Comparison of ENCODE assay signal across 8 cellular contexts in genomic region chr20:309306-309840, GRCh38. TPM values are rescaled to one million over a fixed set of nuclear protein-coding genes. Genes with fewer than 3 reads are reported as not detected.
A peak's percentile ranks its signal among the peaks of the same experiment; 100 is the strongest.
DNase-seq lines count a peak whose midpoint lies in the region; ATAC-seq and TF ChIP-seq lines count a peak whose summit lies in the region.

No MANE protein-coding gene starts in this region.

- H3K4me3 Mint-ChIP-seq in T-helper 2 cell treated with Interferon-gamma antibody and Interleukin-4, amounts not matched to agents 5 μg/mL and 100 μg/mL, for 36 hours, result peak overlapping the region; percentile 6
- peak overlapping the region; percentile 19 for H3K4me3 Mint-ChIP-seq in activated naive CD8-positive, alpha-beta T cell treated with anti-CD3 and anti-CD28 coated beads for 36 hours

- H3K27me3 ChIP-seq in kidney epithelial cell (ENCODE audit: control insufficient read depth, insufficient read depth, low read length), result no peaks in the 10 kb centered on the region
- H3K27me3 ChIP-seq in thoracic aorta (replicated peaks; ENCODE audit: insufficient read depth), result no peaks in the 10 kb centered on the region

- peak overlapping the region; percentile 85 to 88 for H3K27ac ChIP-seq in thoracic aorta

- H3K4me1 ChIP-seq in thoracic aorta (ENCODE audit: control insufficient read depth in 1 of 2, low read depth in 2 of 2), result peaks cover 6 to 17% of the 10 kb centered on the region in 2 donors

- H3K27me3 Mint-ChIP-seq in T-helper 2 cell treated with Interferon-gamma antibody and Interleukin-4, amounts not matched to agents 5 μg/mL and 100 μg/mL, for 36 hours (ENCODE audit: low read depth), result no peaks in the 10 kb centered on the region
- no peaks in the 10 kb centered on the region for H3K27me3 Mint-ChIP-seq in activated naive CD8-positive, alpha-beta T cell treated with anti-CD3 and anti-CD28 coated beads for 36 hours

- no peaks in the 10 kb centered on the region for H3K36me3 ChIP-seq in kidney epithelial cell (ENCODE audit: control insufficient read depth, insufficient read depth, low read length)
- no peaks in the 10 kb centered on the region for H3K36me3 ChIP-seq in thoracic aorta

- peaks cover 13% of the 10 kb centered on the region for H3K4me1 Mint-ChIP-seq in T-helper 2 cell treated with Interferon-gamma antibody and Interleukin-4, amounts not matched to agents 5 μg/mL and 100 μg/mL, for 36 hours (ENCODE audit: low read depth)
- peaks cover 10% of the 10 kb centered on the region for H3K4me1 Mint-ChIP-seq in activated naive CD8-positive, alpha-beta T cell treated with anti-CD3 and anti-CD28 coated beads for 36 hours

- no peaks in the 10 kb centered on the region for H3K9me3 Mint-ChIP-seq in T-helper 2 cell treated with Interferon-gamma antibody and Interleukin-4, amounts not matched to agents 5 μg/mL and 100 μg/mL, for 36 hours
- H3K9me3 Mint-ChIP-seq in activated naive CD8-positive, alpha-beta T cell treated with anti-CD3 and anti-CD28 coated beads for 36 hours, result no peaks in the 10 kb centered on the region

- ATAC-seq in thoracic aorta (ENCODE audit: insufficient number of reproducible peaks, low FRiP score, low read depth) (peak; percentile 4), HG03095 (IDR thresholded peaks at IDR 0.05; ENCODE audit: unreplicated experiment) (no peak)

- DNase-seq in T-helper 2 cell treated with Interferon-gamma antibody and Interleukin-4, amounts not matched to agents 5 μg/mL and 100 μg/mL, for 36 hours (ENCODE audit: low spot score), result no peak
- DNase-seq in T-helper 2 cell (no peak), kidney epithelial cell (ENCODE audit: low read depth) (no peak), thoracic aorta (ENCODE audit: low spot score) (no peak), NCI-H774 (lab: John Stamatoyannopoulos, UW) (no peak)
- no peak for DNase-seq in activated naive CD8-positive, alpha-beta T cell treated with anti-CD3 and anti-CD28 coated beads for 36 hours
- DNase-seq in effector CD8-positive, alpha-beta T cell (lab: John Stamatoyannopoulos, UW), result no peak

- peak overlapping the region; percentile 67 for H3K27ac Mint-ChIP-seq in T-helper 2 cell treated with Interferon-gamma antibody and Interleukin-4, amounts not matched to agents 5 μg/mL and 100 μg/mL, for 36 hours
- H3K27ac Mint-ChIP-seq in activated naive CD8-positive, alpha-beta T cell treated with anti-CD3 and anti-CD28 coated beads for 36 hours, result no peak overlapping the region

- TF ChIP-seq CTCF in kidney epithelial cell (IDR thresholded peaks at IDR 0.05; ENCODE audit: insufficient read depth, low read length, poor library complexity, severe bottlenecking) (no peak), thoracic aorta (IDR thresholded peaks at IDR 0.05) (no peak)

- H3K4me3 ChIP-seq in kidney epithelial cell (ENCODE audit: low read depth, low read length), result peak overlapping the region; percentile 31
- peak overlapping the region; percentile 75 for H3K4me3 ChIP-seq in thoracic aorta

- no peaks in the 10 kb centered on the region for H3K36me3 Mint-ChIP-seq in T-helper 2 cell treated with Interferon-gamma antibody and Interleukin-4, amounts not matched to agents 5 μg/mL and 100 μg/mL, for 36 hours (ENCODE audit: low read depth)
- no peaks in the 10 kb centered on the region for H3K36me3 Mint-ChIP-seq in activated naive CD8-positive, alpha-beta T cell treated with anti-CD3 and anti-CD28 coated beads for 36 hours

- H3K9me3 ChIP-seq in thoracic aorta, result no peaks in the 10 kb centered on the region

RNA-seq across cellular contexts. Expression of gene ZCCHC3, which starts 12.0 kb away (rescaled TPM):
- 10 to 100 TPM; 23.3 to 24.5 TPM for total RNA-seq in activated naive CD8-positive, alpha-beta T cell treated with anti-CD3 and anti-CD28 coated beads for 36 hours
- total RNA-seq in kidney epithelial cell (16.1 and 23.3 TPM in 2 replicates), thoracic aorta (10 to 100 TPM; 14.4 to 19.5 TPM)

RNA-seq across cellular contexts. Expression of gene SOX12, which starts 16.0 kb away (rescaled TPM):
- total RNA-seq in activated naive CD8-positive, alpha-beta T cell treated with anti-CD3 and anti-CD28 coated beads for 36 hours, result 10 to 100 TPM; 13.1 to 13.3 TPM
- total RNA-seq in kidney epithelial cell (10.2 and 13.1 TPM in 2 replicates), thoracic aorta (1 to 10 TPM; 3.9 to 5.4 TPM)

RNA-seq across cellular contexts. Expression of gene C20orf96, which starts 18.8 kb away (rescaled TPM):
- total RNA-seq in activated naive CD8-positive, alpha-beta T cell treated with anti-CD3 and anti-CD28 coated beads for 36 hours, result 1 to 10 TPM; 7.5 to 7.8 TPM
- total RNA-seq in kidney epithelial cell, result 8.0 and 8.1 TPM in 2 replicates
- 1 to 10 TPM in 1 of 2 donors, under 1 TPM in 1; 0.92 to 6.2 TPM for total RNA-seq in thoracic aorta

RNA-seq across cellular contexts. Expression of gene NRSN2, which starts 37.5 kb away (rescaled TPM):
- 10 to 100 TPM; 11.2 to 12.6 TPM for total RNA-seq in activated naive CD8-positive, alpha-beta T cell treated with anti-CD3 and anti-CD28 coated beads for 36 hours
- total RNA-seq in kidney epithelial cell (36.9 and 37.5 TPM in 2 replicates), thoracic aorta (10 to 100 TPM; 25.1 to 56.9 TPM)

RNA-seq across cellular contexts. Expression of gene DEFB132, which starts 51.8 kb away (rescaled TPM):
- total RNA-seq in activated naive CD8-positive, alpha-beta T cell treated with anti-CD3 and anti-CD28 coated beads for 36 hours, result not detected
- total RNA-seq in kidney epithelial cell (not detected in 2 replicates), thoracic aorta (not detected)
